ENCODE assay signal across 17 cellular contexts in the genomic region with DNA sequence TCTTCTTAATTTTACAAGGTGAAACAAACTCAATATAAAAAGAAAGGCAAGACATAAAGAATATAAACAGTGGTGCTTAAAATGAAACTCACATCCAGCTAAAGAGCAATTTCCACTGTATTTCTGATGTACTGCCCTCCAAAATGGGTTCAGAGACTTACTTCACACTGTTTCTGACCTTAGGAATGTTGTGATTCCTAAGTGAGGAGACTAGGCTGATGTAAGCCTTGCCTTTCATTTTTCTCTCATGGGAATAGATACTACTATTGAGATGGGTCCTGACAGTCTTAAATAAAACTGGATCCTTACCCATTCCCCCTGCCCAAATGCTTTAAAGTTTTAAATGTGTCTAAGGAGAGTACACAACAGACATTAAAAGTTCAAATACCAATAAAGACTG.
DNase-seq lines count a peak whose midpoint lies in the region; ATAC-seq and TF ChIP-seq lines count a peak whose summit lies in the region.
"Had no signal": no experiment of that assay in that cellular context is flagged by ENCODE, and none has a peak within 500 bp of the region (broad histone marks: within the 10 kb centered on the region; RNA-seq: fewer than 3 reads in every experiment).

No MANE protein-coding gene starts in this region.

- in situ Hi-C loops in GM23248 (cut with MboI) (no loop called here), astrocyte of the spinal cord (cut with HindIII; ENCODE audit: low sequenced_read_pairs) (no loop called here)

- peaks cover 5% of the 10 kb centered on the region for H3K36me3 Mint-ChIP-seq in CD4-positive, alpha-beta T cell (ENCODE audit: low read depth)
- H3K36me3 Mint-ChIP-seq in naive thymus-derived CD8-positive, alpha-beta T cell = peaks cover 0 to 17% (median 3%) of the 10 kb centered on the region in 3 donors
- H3K36me3 Mint-ChIP-seq: CD14-positive monocyte had no signal

- no peaks in the 10 kb centered on the region for H4K20me1 ChIP-seq in GM23248 (ENCODE audit: insufficient read depth)

- POLR2A ChIA-PET in CD4-positive, alpha-beta T cell (lab: Charles Lee) = no interaction called here
- POLR2A ChIA-PET in naive thymus-derived CD8-positive, alpha-beta T cell (lab: Charles Lee) = interaction anchor here (0.6 to 1.3 kb wide), 3 partner anchors 12 to 87 kb away, joined by 3 to 6 read pairs (median 3); partner anchors contain the start of gene CBLB

- no peak for TF ChIP-seq POLR2A in vagina (IDR thresholded peaks at IDR 0.05)

- no peak overlapping the region for H3K4me3 ChIP-seq in GM23248
- H3K4me3 ChIP-seq in astrocyte of the spinal cord (ENCODE audit: low read depth, low read length) = no peak overlapping the region
- no peak overlapping the region for H3K4me3 ChIP-seq in vagina
- H3K4me3 ChIP-seq in BE2C (ENCODE audit: low read depth, low read length) = no peak overlapping the region
- H3K4me3 ChIP-seq: tibial artery had no signal

- no peaks in the 10 kb centered on the region for H3K9me2 ChIP-seq in GM23248 (ENCODE audit: insufficient read depth)

- TF ChIP-seq CTCF in CD4-positive, alpha-beta T cell (IDR thresholded peaks at IDR 0.05) = no peak
- no peak for TF ChIP-seq CTCF in astrocyte of the spinal cord (IDR thresholded peaks at IDR 0.05; ENCODE audit: low read depth, low read length)
- no peak for TF ChIP-seq CTCF in vagina (IDR thresholded peaks at IDR 0.05)
- no peak for TF ChIP-seq CTCF in BE2C (IDR thresholded peaks at IDR 0.05; ENCODE audit: low read depth, low read length)

- H3K9me3 Mint-ChIP-seq in CD4-positive, alpha-beta T cell = peaks cover 2% of the 10 kb centered on the region
- peaks cover 0 to 5% (median 0%) of the 10 kb centered on the region in 9 donors for H3K9me3 Mint-ChIP-seq in naive thymus-derived CD8-positive, alpha-beta T cell

- no peak overlapping the region for H3K27ac ChIP-seq in CD4-positive, alpha-beta T cell (ENCODE audit: low read depth, low read length)
- H3K27ac ChIP-seq in GM23248 (peak overlapping the region; percentile 36), vagina (no peak overlapping the region)
- H3K27ac ChIP-seq: tibial artery, VCaP had no signal

- CTCF ChIA-PET in CD4-positive, alpha-beta T cell (lab: Charles Lee) = no interaction called here

- H3K9me3 ChIP-seq in CD4-positive, alpha-beta T cell (ENCODE audit: control insufficient read depth, low read length) = no peaks in the 10 kb centered on the region
- no peaks in the 10 kb centered on the region for H3K9me3 ChIP-seq in GM23248 (ENCODE audit: low read depth)
- no peaks in the 10 kb centered on the region for H3K9me3 ChIP-seq in vagina
- H3K9me3 ChIP-seq in BE2C = no peaks in the 10 kb centered on the region
- H3K9me3 ChIP-seq: tibial artery had no signal

- peak overlapping the region; percentile 2; the same call in 1 of the 2 replicates for H3K9ac ChIP-seq in GM23248

- intact Hi-C loops in CD4-positive, alpha-beta T cell (cut with DNase I, micrococcal nuclease) = loop anchor here in 1 of 2 experiments (2.0 kb wide), 1 partner anchor 15 kb away; no protein-coding TSS in a partner anchor
- intact Hi-C loops in vagina (cut with DNase I) = no loop called here

- peaks cover 36% of the 10 kb centered on the region; the same call in 1 of the 2 replicates for H3F3A ChIP-seq in GM23248 (ENCODE audit: insufficient read depth)

- peaks cover 100% of the 10 kb centered on the region for H3K79me2 ChIP-seq in GM23248 (ENCODE audit: insufficient read depth)

- no peaks in the 10 kb centered on the region for H3K27me3 ChIP-seq in CD4-positive, alpha-beta T cell (ENCODE audit: control insufficient read depth, insufficient read depth, low read length)
- H3K27me3 ChIP-seq in GM23248 (replicated peaks; ENCODE audit: insufficient read depth) = no peaks in the 10 kb centered on the region
- H3K27me3 ChIP-seq in vagina = no peaks in the 10 kb centered on the region
- no peaks in the 10 kb centered on the region for H3K27me3 ChIP-seq in BE2C
- H3K27me3 ChIP-seq: tibial artery had no signal

- peak overlapping the region; percentile 48 for H3K27ac Mint-ChIP-seq in CD4-positive, alpha-beta T cell
- peak overlapping the region in 9 of 10 donors; percentile 23 to 88 (median 40) for H3K27ac Mint-ChIP-seq in naive thymus-derived CD8-positive, alpha-beta T cell
- H3K27ac Mint-ChIP-seq: CD14-positive monocyte had no signal

- peaks cover 64% of the 10 kb centered on the region for H3K4me1 Mint-ChIP-seq in CD4-positive, alpha-beta T cell (ENCODE audit: low read depth)
- peaks cover 35 to 75% (median 58%) of the 10 kb centered on the region in 4 donors for H3K4me1 Mint-ChIP-seq in naive thymus-derived CD8-positive, alpha-beta T cell
- H3K4me1 Mint-ChIP-seq: CD14-positive monocyte had no signal

- H3K4me1 ChIP-seq in GM23248 (ENCODE audit: insufficient read depth) = peaks cover 40% of the 10 kb centered on the region
- no peaks in the 10 kb centered on the region for H3K4me1 ChIP-seq in vagina
- H3K4me1 ChIP-seq in BE2C = peaks cover 16% of the 10 kb centered on the region
- H3K4me1 ChIP-seq: tibial artery had no signal

- H3K4me2 ChIP-seq in GM23248 (ENCODE audit: unreplicated experiment) = peak overlapping the region; percentile 0

- H3K4me3 Mint-ChIP-seq in CD4-positive, alpha-beta T cell = peak overlapping the region; percentile 5
- peak overlapping the region in 5 of 10 donors; percentile 4 to 48 (median 42) for H3K4me3 Mint-ChIP-seq in naive thymus-derived CD8-positive, alpha-beta T cell
- H3K4me3 Mint-ChIP-seq: activated CD8-positive, alpha-beta memory T cell treated with anti-CD3 and anti-CD28 coated beads, Interleukin-2, amount 10 ng/mL, durations not matched to agents 7 days and 5 days; CD14-positive monocyte had no signal

- 0 out of 2 replicates have a peak, but pooled peaks cover 7% of the 10 kb centered on the region for H3K36me3 ChIP-seq in GM23248 (ENCODE audit: low read depth)
- H3K36me3 ChIP-seq in vagina = no peaks in the 10 kb centered on the region
- H3K36me3 ChIP-seq in BE2C = no peaks in the 10 kb centered on the region
- H3K36me3 ChIP-seq: tibial artery had no signal

- ATAC-seq in CD4-positive, alpha-beta T cell (ENCODE audit: poor library complexity) = no peak
- no peak for ATAC-seq in naive thymus-derived CD8-positive, alpha-beta T cell
- ATAC-seq: activated CD8-positive, alpha-beta memory T cell treated with anti-CD3 and anti-CD28 coated beads, Interleukin-2, amount 10 ng/mL, durations not matched to agents 7 days and 5 days; left colon had no signal

- no peak overlapping the region for H2AFZ ChIP-seq in GM23248

- H3K27me3 Mint-ChIP-seq in CD4-positive, alpha-beta T cell = no peaks in the 10 kb centered on the region
- no peaks in the 10 kb centered on the region for H3K27me3 Mint-ChIP-seq in naive thymus-derived CD8-positive, alpha-beta T cell
- H3K27me3 Mint-ChIP-seq: activated CD8-positive, alpha-beta memory T cell treated with anti-CD3 and anti-CD28 coated beads, Interleukin-2, amount 10 ng/mL, durations not matched to agents 7 days and 5 days had no signal

- DNase-seq in CD4-positive, alpha-beta T cell = no peak
- DNase-seq in GM23248 = peak; percentile 55
- DNase-seq in astrocyte of the spinal cord (ENCODE audit: low read depth, low spot score) = peak; percentile 29
- no peak for DNase-seq in naive thymus-derived CD8-positive, alpha-beta T cell
- no peak for DNase-seq in NCI-H2227 treated with DMSO at 0.1 percent for 48 hours (lab: John Stamatoyannopoulos, UW)
- DNase-seq in vagina (ENCODE audit: extremely low spot score in 2 of 2) = no peak
- no peak for DNase-seq in BE2C
- DNase-seq: activated CD8-positive, alpha-beta memory T cell treated with anti-CD3 and anti-CD28 coated beads, Interleukin-2, amount 10 ng/mL, durations not matched to agents 7 days and 5 days; central memory CD4-positive, alpha-beta T cell; effector memory CD4-positive, alpha-beta T cell; KG1; left colon; NCI-H1436; small intestine; tibial artery had no signal

Comparison
In these comparisons a context has a peak if more than half of its experiments do, and no peak if none do; other contexts are left out.
1. DNase-seq: peak in GM23248 (single experiment) and astrocyte of the spinal cord (single experiment); none in CD4-positive, alpha-beta T cell (0 of 10), naive thymus-derived CD8-positive, alpha-beta T cell (0 of 10), NCI-H2227 treated with DMSO at 0.1 percent for 48 hours (single experiment), vagina (0 of 2) and BE2C (single experiment).